Comparison of ENCODE assay signal across 21 cellular contexts in genomic region chr6:159809149-159809548, GRCh38. TPM values are rescaled to one million over a fixed set of nuclear protein-coding genes. Genes with fewer than 3 reads are reported as not detected.
"Had no signal": no experiment of that assay in that cellular context is flagged by ENCODE, and none has a peak within 500 bp of the region (broad histone marks: within the 10 kb centered on the region; RNA-seq: fewer than 3 reads in every experiment).

No MANE protein-coding gene starts in this region.

- H3K9me3 ChIP-seq: esophagus muscularis mucosa, mucosa of descending colon, psoas muscle, testis had no signal

- FAIRE-seq: TTC549 had no signal

- H3K4me1 ChIP-seq: esophagus muscularis mucosa, psoas muscle, testis had no signal

- DNase-seq: activated CD4-positive, alpha-beta T cell treated with anti-CD3 and anti-CD28 coated beads, Interleukin-2, amount 10 ng/mL, durations not matched to agents 7 days and 5 days; activated CD4-positive, CD25-positive, alpha-beta regulatory T cell; activated CD8-positive, alpha-beta memory T cell treated with anti-CD3 and anti-CD28 coated beads for 24 hours; activated naive CD4-positive, alpha-beta T cell treated with anti-CD3 and anti-CD28 coated beads, Interleukin-2, amount 10 ng/mL, durations not matched to agents 7 days and 5 days; activated T-cell treated with anti-CD3 and anti-CD28 coated beads for 4 hours; glutamatergic neuron; left colon; mammary epithelial cell; mucosa of descending colon; natural killer cell; occipital lobe; psoas muscle; stimulated activated CD4-positive, alpha-beta T cell treated with anti-CD3 and anti-CD28 coated beads, Interleukin-2, amount 100 ng/mL, for 48 hours; stimulated activated naive CD8-positive, alpha-beta T cell treated with anti-CD3 and anti-CD28 coated beads, Interleukin-15, Interleukin-2, amounts not matched to agents 100 U/mL and 50 U/mL, for 24 hours; testis had no signal

- H3K4me3 ChIP-seq: cardiac muscle cell, esophagus muscularis mucosa, mucosa of descending colon, psoas muscle, testis had no signal

- H3K36me3 ChIP-seq: cardiac muscle cell had no signal

- H3K27ac ChIP-seq: cardiac muscle cell, esophagus muscularis mucosa, psoas muscle, testis had no signal

- H3K27me3 ChIP-seq: cardiac muscle cell, esophagus muscularis mucosa, testis had no signal

- ATAC-seq: activated T-helper 17 cell treated with anti-CD3 and anti-CD28 coated beads, Interleukin-2, amount 50 U/mL, for 72 hours; left colon; mucosa of descending colon; natural killer cell; psoas muscle; stimulated activated naive CD8-positive, alpha-beta T cell treated with anti-CD3 and anti-CD28 coated beads, Interleukin-15, Interleukin-2, amounts not matched to agents 100 U/mL and 50 U/mL, for 24 hours had no signal

RNA-seq across cellular contexts. Expression of gene PNLDC1, which starts 9.1 kb away (rescaled TPM):
- total RNA-seq: fibroblast of villous mesenchyme, left colon, occipital lobe, urinary bladder had no signal
- polyA plus RNA-seq: mammary epithelial cell had no signal
